In genomic region chr20:63214514-63214913, GRCh38 we compare ENCODE assay signal across 10 cellular contexts. TPM values are rescaled to one million over a fixed set of nuclear protein-coding genes. Genes with fewer than 3 reads are reported as not detected.
DNase-seq lines count a peak whose midpoint lies in the region; TF ChIP-seq lines count a peak whose summit lies in the region.
"Had no signal": no experiment of that assay in that cellular context is flagged by ENCODE, and none has a peak within 500 bp of the region (broad histone marks: within the 10 kb centered on the region; RNA-seq: fewer than 3 reads in every experiment).

No MANE protein-coding gene starts in this region.

- no peak overlapping the region for H2AFZ ChIP-seq in SU-DHL-6 (ENCODE audit: low read depth, low read length, severe bottlenecking)

- H3F3A ChIP-seq in SU-DHL-6 (ENCODE audit: insufficient read depth), result no peaks in the 10 kb centered on the region

- H3K4me2 ChIP-seq in SU-DHL-6 (ENCODE audit: low read depth, low read length, poor library complexity, severe bottlenecking), result peak overlapping the region; percentile 89

- H3K9me3 Mint-ChIP-seq in T-helper 1 cell treated with Interleukin-12 subunit alpha and Interleukin-12 subunit beta and Interleukin-4 antibody, amounts not matched to agents 30 μg/mL and 1 μg/mL, for 36 hours, result no peaks in the 10 kb centered on the region

- H4K20me1 ChIP-seq in SU-DHL-6 (ENCODE audit: low read depth, low read length), result peaks cover 17% of the 10 kb centered on the region; the same call in 1 of the 2 replicates

- H3K36me3 ChIP-seq in SU-DHL-6 (ENCODE audit: low read length) (peaks cover 12% of the 10 kb centered on the region; the same call in 1 of the 2 replicates), spleen (peaks cover 0 to 54% (median 36%) of the 10 kb centered on the region in 6 donors)

- H3K9ac ChIP-seq in SU-DHL-6 (ENCODE audit: low read length), result peak overlapping the region; percentile 90

- H3K9me2 ChIP-seq in SU-DHL-6 (replicated peaks; ENCODE audit: insufficient read depth, low read length), result no peaks in the 10 kb centered on the region

- TF ChIP-seq CTCF in SU-DHL-6 (IDR thresholded peaks at IDR 0.05; ENCODE audit: insufficient read depth, low read length, poor library complexity, severe bottlenecking), result no peak
- no peak for TF ChIP-seq CTCF in fibroblast of mammary gland (conservative IDR thresholded peaks at IDR 0.05; ENCODE audit: control insufficient read depth, insufficient read depth, low read depth, low read length)
- TF ChIP-seq CTCF in spleen (IDR thresholded peaks at IDR 0.05 in 8 of 11, conservative IDR thresholded peaks at IDR 0.05 in 3 of 11), result no peak
- no peak for TF ChIP-seq CTCF in GM20000 (IDR thresholded peaks at IDR 0.05; ENCODE audit: extremely low read depth, missing control alignments)

- H3K27me3 Mint-ChIP-seq in T-helper 1 cell treated with Interleukin-12 subunit alpha and Interleukin-12 subunit beta and Interleukin-4 antibody, amounts not matched to agents 30 μg/mL and 1 μg/mL, for 36 hours (ENCODE audit: low read depth), result no peaks in the 10 kb centered on the region

- intact Hi-C loops in spleen (cut with DNase I; ENCODE audit: low total_unique reads), result no loop called here

- peaks cover 28% of the 10 kb centered on the region for H3K36me3 Mint-ChIP-seq in T-helper 1 cell treated with Interleukin-12 subunit alpha and Interleukin-12 subunit beta and Interleukin-4 antibody, amounts not matched to agents 30 μg/mL and 1 μg/mL, for 36 hours (ENCODE audit: low read depth)

- H3K79me2 ChIP-seq in SU-DHL-6 (ENCODE audit: insufficient read depth, low read length), result peaks cover 62% of the 10 kb centered on the region

- H3K27ac ChIP-seq in SU-DHL-6 (ENCODE audit: low read depth, low read length) (no peak overlapping the region), spleen (peak overlapping the region in 3 of 8 donors; percentile 89 to 91 (median 91))

- H3K4me1 Mint-ChIP-seq in T-helper 1 cell treated with Interleukin-12 subunit alpha and Interleukin-12 subunit beta and Interleukin-4 antibody, amounts not matched to agents 30 μg/mL and 1 μg/mL, for 36 hours (ENCODE audit: low read depth), result peaks cover 37% of the 10 kb centered on the region

- peak overlapping the region; percentile 86 for H3K4me3 ChIP-seq in SU-DHL-6 (ENCODE audit: insufficient read depth, low read length, poor library complexity, severe bottlenecking)
- H3K4me3 ChIP-seq in fibroblast of mammary gland (ENCODE audit: control insufficient read depth, low read depth, low read length), result peak overlapping the region; percentile 77
- peak overlapping the region in 6 of 8 donors; percentile 83 to 98 (median 90) for H3K4me3 ChIP-seq in spleen

- no peak for DNase-seq in T-helper 1 cell
- no peak for DNase-seq in fibroblast of mammary gland (ENCODE audit: low read depth)
- DNase-seq in spleen, result no peak
- DNase-seq in T1000 (lab: John Stamatoyannopoulos, UW), result no peak
- DNase-seq in NCI-H128 (lab: John Stamatoyannopoulos, UW; ENCODE audit: unreplicated experiment), result no peak
- no peak for DNase-seq in GM20000 (ENCODE audit: low spot score)

- H3K4me1 ChIP-seq in spleen, result peaks cover 16 to 71% (median 58%) of the 10 kb centered on the region in 6 donors

- no peak for TF ChIP-seq POLR2A in spleen (IDR thresholded peaks at IDR 0.05)

- WGBS in spleen, 5 donors, result 73 to 85% (median 80%) methylated on average over 6 of the region's 6 CpGs

- peak overlapping the region; percentile 92 for H3K4me3 Mint-ChIP-seq in T-helper 1 cell treated with Interleukin-12 subunit alpha and Interleukin-12 subunit beta and Interleukin-4 antibody, amounts not matched to agents 30 μg/mL and 1 μg/mL, for 36 hours

- no peaks in the 10 kb centered on the region for H3K27me3 ChIP-seq in SU-DHL-6 (ENCODE audit: low read length)
- H3K27me3 ChIP-seq in spleen (replicated peaks in 1 of 7), result no peaks in the 10 kb centered on the region

- peak overlapping the region; percentile 87 for H3K27ac Mint-ChIP-seq in T-helper 1 cell treated with Interleukin-12 subunit alpha and Interleukin-12 subunit beta and Interleukin-4 antibody, amounts not matched to agents 30 μg/mL and 1 μg/mL, for 36 hours

- no peaks in the 10 kb centered on the region for H3K9me3 ChIP-seq in SU-DHL-6 (ENCODE audit: insufficient read depth, low read length)
- H3K9me3 ChIP-seq in spleen, result no peaks in the 10 kb centered on the region

RNA-seq across cellular contexts. Expression of gene YTHDF1, which starts 1.4 kb away (rescaled TPM):
- total RNA-seq in spleen, result 10 to 100 TPM; 30.8 to 41.6 (median 35.9) TPM
- polyA plus RNA-seq in spleen, result 10 to 100 TPM; 18.8 to 24.3 (median 21.2) TPM

RNA-seq across cellular contexts. Expression of gene BIRC7, which starts 21.2 kb away (rescaled TPM):
- 1 to 10 TPM in 3 of 7 donors, under 1 TPM in 2, not detected in 2; 0.40 to 1.3 (median 1.0) TPM for total RNA-seq in spleen
- 1 to 10 TPM; 1.1 to 2.9 (median 1.4) TPM for polyA plus RNA-seq in spleen
- total RNA-seq: A172 had no signal

RNA-seq across cellular contexts. Expression of gene NKAIN4, which starts 39.7 kb away (rescaled TPM):
- not detected for total RNA-seq in spleen
- under 1 TPM in 1 of 3 donors, not detected in 2; 0.09 TPM for polyA plus RNA-seq in spleen
- total RNA-seq: A172, mucosa of gallbladder had no signal

RNA-seq across cellular contexts. Expression of gene ARFGAP1, which starts 58.1 kb away (rescaled TPM):
- total RNA-seq in spleen, result 100 to 1,000 TPM in 3 of 7 donors, 10 to 100 TPM in 4; 51.9 to 105 (median 91.7) TPM
- 100 to 1,000 TPM in 2 of 3 donors, 10 to 100 TPM in 1; 44.4 to 165 (median 112) TPM for polyA plus RNA-seq in spleen
